In genomic region chr18:70416496-70416895, GRCh38 we compare ENCODE assay signal across 23 cellular contexts.
"Had no signal": no experiment of that assay in that cellular context is flagged by ENCODE, and none has a peak within 500 bp of the region (broad histone marks: within the 10 kb centered on the region; RNA-seq: fewer than 3 reads in every experiment).

No MANE protein-coding gene starts in this region.

- H3K36me3 Mint-ChIP-seq: naive thymus-derived CD8-positive, alpha-beta T cell had no signal

- DNase-seq: dermis blood vessel endothelial cell; effector memory CD4-positive, alpha-beta T cell; foreskin melanocyte; left ventricle myocardium superior; lower lobe of right lung; naive thymus-derived CD8-positive, alpha-beta T cell; nephron progenitor cell; nucleus accumbens; stimulated activated CD4-positive, alpha-beta T cell treated with anti-CD3 and anti-CD28 coated beads, Interleukin-12 subunit alpha, Interleukin-12 subunit beta, amount 100 ng/mL, for 4 hours; stimulated activated CD4-positive, alpha-beta T cell treated with anti-CD3 and anti-CD28 coated beads, Interleukin-1b, Interleukin-23, amount 100 ng/mL, for 48 hours; stimulated activated CD4-positive, alpha-beta T cell treated with anti-CD3 and anti-CD28 coated beads, Interleukin-4, amount 100 ng/mL, for 1 hour; stimulated activated CD8-positive, alpha-beta memory T cell treated with anti-CD3 and anti-CD28 coated beads, Interleukin-4, amount 100 ng/mL, for 48 hours; stimulated activated naive CD4-positive, alpha-beta T cell; stimulated activated naive CD8-positive, alpha-beta T cell treated with anti-CD3 and anti-CD28 coated beads, Interleukin-15, amount 100 ng/mL, for 72 hours; thyroid gland; trophoblast cell had no signal

- H3K27ac Mint-ChIP-seq: nephron progenitor cell; stimulated activated naive CD8-positive, alpha-beta T cell treated with anti-CD3 and anti-CD28 coated beads, Interleukin-15, amount 100 ng/mL, for 72 hours had no signal

- H3K9me3 Mint-ChIP-seq: naive thymus-derived CD8-positive, alpha-beta T cell; nephron progenitor cell; stimulated activated naive CD8-positive, alpha-beta T cell treated with anti-CD3 and anti-CD28 coated beads, Interleukin-15, amount 100 ng/mL, for 72 hours had no signal

- H3K27me3 ChIP-seq: esophagus muscularis mucosa, suprapubic skin, thyroid gland, vagina had no signal

- H3K4me3 ChIP-seq: coronary artery, esophagus muscularis mucosa, lower lobe of right lung, smooth muscle cell, suprapubic skin, thyroid gland, vagina had no signal

- H3K27ac ChIP-seq: coronary artery, esophagus muscularis mucosa, lower lobe of right lung, suprapubic skin, thyroid gland, vagina had no signal

- ATAC-seq: left ventricle myocardium superior; naive thymus-derived CD8-positive, alpha-beta T cell; sciatic nerve had no signal

- H3K36me3 ChIP-seq: esophagus muscularis mucosa, lower lobe of right lung, suprapubic skin, thyroid gland, vagina had no signal

- H3K4me1 Mint-ChIP-seq: naive thymus-derived CD8-positive, alpha-beta T cell; stimulated activated naive CD8-positive, alpha-beta T cell treated with anti-CD3 and anti-CD28 coated beads, Interleukin-15, amount 100 ng/mL, for 72 hours had no signal

- FAIRE-seq: endothelial cell of umbilical vein had no signal

- H3K9me3 ChIP-seq: esophagus muscularis mucosa, lower lobe of right lung, suprapubic skin, thyroid gland, vagina had no signal

- H3K4me3 Mint-ChIP-seq: naive thymus-derived CD8-positive, alpha-beta T cell; nephron progenitor cell; stimulated activated naive CD8-positive, alpha-beta T cell treated with anti-CD3 and anti-CD28 coated beads, Interleukin-15, amount 100 ng/mL, for 72 hours had no signal

- H3K4me2 ChIP-seq: smooth muscle cell had no signal
